In the genomic region with DNA sequence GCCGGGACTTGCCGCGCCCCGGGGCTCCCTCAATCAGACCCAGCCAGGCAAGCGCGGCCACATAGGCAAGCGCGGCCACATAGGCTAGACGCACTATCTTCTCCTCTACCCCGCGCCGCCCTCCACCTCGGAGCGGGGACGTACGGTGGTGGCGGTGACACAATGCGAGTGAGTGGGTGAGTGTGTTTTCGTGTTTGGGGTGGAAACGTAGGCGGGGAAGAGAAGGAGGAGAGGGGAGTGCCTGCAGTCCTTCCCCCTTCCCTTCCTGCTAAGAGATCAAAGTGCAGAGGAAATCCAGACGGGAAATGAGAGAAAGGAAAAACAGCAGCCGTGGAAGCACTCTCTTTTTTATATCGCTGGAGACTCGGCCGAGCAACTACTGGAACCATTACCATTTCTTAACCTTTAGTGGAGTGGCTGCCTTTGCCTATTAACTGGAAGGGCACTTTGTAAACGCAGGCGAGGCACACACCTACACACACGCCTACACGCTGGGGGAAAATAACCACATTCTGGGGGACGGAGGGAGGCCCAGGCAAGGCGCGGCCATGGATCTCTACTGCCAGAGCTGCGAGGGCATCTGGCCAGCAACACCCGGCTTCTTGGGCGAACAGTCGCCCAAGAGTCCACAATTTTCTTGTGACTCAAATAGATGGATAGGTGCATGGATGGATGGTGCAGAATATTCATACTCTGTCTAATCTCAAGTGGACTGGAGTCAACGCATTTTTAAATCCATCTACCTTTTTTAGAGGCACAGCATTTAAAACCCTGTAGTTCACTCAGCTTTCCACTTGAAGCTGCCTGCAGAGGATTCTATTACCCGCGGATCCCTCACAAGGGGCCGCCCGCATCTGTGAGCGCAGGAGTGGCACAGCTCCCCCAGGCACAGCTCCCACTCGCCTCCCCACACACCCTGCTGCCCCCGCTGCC, we compare ENCODE assay signal across 8 cellular contexts. TPM values are rescaled to one million over a fixed set of nuclear protein-coding genes. Genes with fewer than 3 reads are reported as not detected.
DNase-seq lines count a peak whose midpoint lies in the region; ATAC-seq and TF ChIP-seq lines count a peak whose summit lies in the region.

No MANE protein-coding gene starts in this region.

- DNase-seq in HEK293T (ENCODE audit: extremely low spot score), result peak; percentile 45
- DNase-seq in Panc1 (ENCODE audit: low read depth, low spot score), result no peak
- DNase-seq in endodermal cell, result peak; percentile 89
- no peak for DNase-seq in lung (ENCODE audit: low spot score)
- DNase-seq in upper lobe of right lung, result peak; percentile 72

- WGBS in endodermal cell (ENCODE audit: insufficient coverage in 1 of 2, insufficient read length in 1 of 2), 2 experiments, result 1 to 2% methylated on average over 6 to 41 of the region's 45 CpGs
- 1% methylated on average over 45 of the region's 45 CpGs for WGBS in lung, 2 donors

- TF ChIP-seq CTCF in Panc1 (IDR thresholded peaks at IDR 0.05) (no peak), endodermal cell (conservative IDR thresholded peaks at IDR 0.05) (no peak), lung (IDR thresholded peaks at IDR 0.05; ENCODE audit: control extremely low read depth, extremely low read depth) (no peak), upper lobe of right lung (IDR thresholded peaks at IDR 0.05) (no peak)

- no peaks in the 10 kb centered on the region for H3K36me3 Mint-ChIP-seq in endodermal cell (ENCODE audit: low read depth)

- BruUV-seq in Panc1 (replicated peaks; lab: Mats Ljungman, UMichigan), result TSS peak; percentile 58

- H3K4me3 Mint-ChIP-seq in endodermal cell, result peak overlapping the region; percentile 78

- H3K9ac ChIP-seq in endodermal cell (ENCODE audit: extremely low read depth, low read length, poor library complexity, severe bottlenecking), result no peak overlapping the region

- no peaks in the 10 kb centered on the region; the same call in 1 of the 2 replicates for H3K36me3 ChIP-seq in Panc1 (ENCODE audit: control insufficient read depth, insufficient read depth, low read length)
- H3K36me3 ChIP-seq in endodermal cell (ENCODE audit: control insufficient read depth, insufficient read depth, low read length), result no peaks in the 10 kb centered on the region
- no peaks in the 10 kb centered on the region for H3K36me3 ChIP-seq in lung (ENCODE audit: control insufficient read depth in 2 of 2, insufficient read depth in 2 of 2, low read length in 2 of 2)
- no peaks in the 10 kb centered on the region for H3K36me3 ChIP-seq in upper lobe of right lung

- CTCF ChIA-PET in HEK293T (lab: Yijun Ruan, JAX) (interaction anchor here (0.6 kb wide), 1 partner anchor 341 kb away, joined by 4 read pairs; no protein-coding TSS in a partner anchor), Panc1 (lab: Charles Lee) (no interaction called here)

- H3K27ac ChIP-seq in Panc1 (ENCODE audit: low read length) (no peak overlapping the region; the same call in 1 of the 2 replicates), endodermal cell (ENCODE audit: low read depth, low read length) (no peak overlapping the region), lung (ENCODE audit: low read depth in 1 of 2, low read length in 1 of 2) (peak overlapping the region in 1 of 2 donors; percentile 77), upper lobe of right lung (peak overlapping the region; percentile 64)

- intact Hi-C loops in Panc1 (cut with micrococcal nuclease; ENCODE audit: unreplicated experiment) (no loop called here), upper lobe of right lung (cut with DNase I) (no loop called here)

- H3K27me3 Mint-ChIP-seq in endodermal cell (ENCODE audit: insufficient read depth), result peaks cover 51% of the 10 kb centered on the region

- in situ Hi-C loops in Panc1 (cut with HindIII; ENCODE audit: low pct_unique_long_range_greater_than_20kb, low sequenced_read_pairs), result no loop called here

- H3K9me3 ChIP-seq in Panc1 (ENCODE audit: control insufficient read depth, insufficient read depth, low read depth, low read length), result no peaks in the 10 kb centered on the region
- no peaks in the 10 kb centered on the region for H3K9me3 ChIP-seq in endodermal cell (ENCODE audit: control insufficient read depth, low read length)
- H3K9me3 ChIP-seq in lung (ENCODE audit: control insufficient read depth in 2 of 2, insufficient read depth in 1 of 2, low read length in 1 of 2), result no peaks in the 10 kb centered on the region
- H3K9me3 ChIP-seq in upper lobe of right lung, result no peaks in the 10 kb centered on the region

- POLR2A ChIA-PET in HEK293T (lab: Yijun Ruan, JAX) (interaction anchor here (1.0 kb wide), 1 partner anchor 53 kb away, joined by 3 read pairs; no protein-coding TSS in a partner anchor), Panc1 (lab: Charles Lee) (interaction anchor here (0.6 kb wide), 1 partner anchor 421 kb away, joined by 3 read pairs; no protein-coding TSS in a partner anchor)

- ATAC-seq in Panc1 (peak; percentile 74), lung (ENCODE audit: insufficient read depth, low FRiP score) (peak; percentile 24), upper lobe of right lung (peak; percentile 80), GM21447 (IDR thresholded peaks at IDR 0.05; ENCODE audit: unreplicated experiment) (no peak), GM18861 (IDR thresholded peaks at IDR 0.05; ENCODE audit: unreplicated experiment) (no peak), HG03025 (IDR thresholded peaks at IDR 0.05; ENCODE audit: low FRiP score, unreplicated experiment) (no peak)

- H3K27ac Mint-ChIP-seq in endodermal cell, result peak overlapping the region; percentile 87

- H3K4me3 ChIP-seq in Panc1 (ENCODE audit: low read depth in 2 of 2, low read length in 2 of 2) (peak overlapping the region; percentile 55 to 60), endodermal cell (ENCODE audit: low read length) (peak overlapping the region; percentile 81), lung (peak overlapping the region; percentile 67), upper lobe of right lung (peak overlapping the region; percentile 57)

- H3K9me3 Mint-ChIP-seq in endodermal cell, result no peaks in the 10 kb centered on the region

- H3K4me1 ChIP-seq in Panc1 (ENCODE audit: control insufficient read depth, insufficient read depth, low read length) (peaks cover 5% of the 10 kb centered on the region), endodermal cell (ENCODE audit: control insufficient read depth, insufficient read depth, low read length) (no peaks in the 10 kb centered on the region), lung (ENCODE audit: control insufficient read depth in 2 of 2, insufficient read depth in 2 of 2, low read length in 2 of 2) (peaks cover 0 to 3% of the 10 kb centered on the region in 2 donors), upper lobe of right lung (peaks cover 1% of the 10 kb centered on the region)

- H3K27me3 ChIP-seq in Panc1 (ENCODE audit: control insufficient read depth, insufficient read depth, low read length) (peaks cover 34% of the 10 kb centered on the region), endodermal cell (ENCODE audit: control insufficient read depth, insufficient read depth, low read length, poor library complexity, severe bottlenecking) (peaks cover 59% of the 10 kb centered on the region), lung (ENCODE audit: control insufficient read depth, insufficient read depth) (no peaks in the 10 kb centered on the region), upper lobe of right lung (peaks cover 16% of the 10 kb centered on the region)

- H3K4me1 Mint-ChIP-seq in endodermal cell, result peaks cover 11% of the 10 kb centered on the region

TF ChIP-seq in HEK293T, 16 proteins besides CTCF, POLR2A, EP300 and RAD21:
- TF ChIP-seq LEF1 (IDR thresholded peaks at IDR 0.05; ENCODE audit: borderline replicate concordance) (no peak), L3MBTL2 (conservative IDR thresholded peaks at IDR 0.05) (0 out of 2 replicates have a peak, but pooled peaks have one; percentile 17)

RNA-seq across cellular contexts. Expression of a gene that starts 2.1 kb away (rescaled TPM):
- total RNA-seq in Panc1 (2021; ENCODE audit: unreplicated experiment) (17.6 TPM), endodermal cell (10 to 100 TPM in 1 of 2 donors, 1 to 10 TPM in 1; 2.2 to 17.5 TPM), lung (10 to 100 TPM; 12.6 to 66.0 TPM), upper lobe of right lung (42.4 TPM)
- polyA plus RNA-seq in Panc1 (2012; ENCODE audit: insufficient read length), result 3.3 TPM
- 19.1 TPM for polyA plus RNA-seq in endodermal cell (2013, experiment 1 of 2)
- polyA plus RNA-seq in endodermal cell (2013, experiment 2 of 2), result 17.3 TPM
- polyA plus RNA-seq in lung, result 1 to 10 TPM; 8.3 to 9.4 TPM

Comparison
In these comparisons a context has a peak if more than half of its experiments do, and no peak if none do; other contexts are left out.
1. DNase-seq: peak in HEK293T (single experiment), endodermal cell (single experiment) and upper lobe of right lung (single experiment); none in Panc1 (single experiment) and lung (single experiment).
2. ATAC-seq: peak in Panc1 (single experiment), lung (single experiment) and upper lobe of right lung (single experiment); none in GM21447 (single experiment), GM18861 (single experiment) and HG03025 (single experiment).
3. Peak in every context shown above with its lines, with median percentiles within 50 percentile points of each other: H3K4me3 ChIP-seq.